Comparison of ENCODE assay signal across 11 cellular contexts in genomic region chr9:89523948-89524347, GRCh38. TPM values are rescaled to one million over a fixed set of nuclear protein-coding genes. Genes with fewer than 3 reads are reported as not detected.
DNase-seq lines count a peak whose midpoint lies in the region; ATAC-seq and TF ChIP-seq lines count a peak whose summit lies in the region.
"Had no signal": no experiment of that assay in that cellular context is flagged by ENCODE, and none has a peak within 500 bp of the region (broad histone marks: within the 10 kb centered on the region; RNA-seq: fewer than 3 reads in every experiment).

No MANE protein-coding gene starts in this region.

- TF ChIP-seq POLR2A in NB4 (IDR thresholded peaks at IDR 0.05; ENCODE audit: extremely low read depth, insufficient read length), result no peak

- H3K36me3 Mint-ChIP-seq in activated T-helper 17 cell treated with anti-CD3 and anti-CD28 coated beads, Interleukin-2, amount 50 U/mL, for 72 hours (ENCODE audit: low read depth), result no peaks in the 10 kb centered on the region
- H3K36me3 Mint-ChIP-seq in natural killer cell treated with Interleukin-12 subunit alpha and Interleukin-12 subunit beta and Interleukin-15 and Interleukin-18, amount 100 ng/mL, for 72 hours, result peaks cover 6% of the 10 kb centered on the region
- H3K36me3 Mint-ChIP-seq in Calu3 (ENCODE audit: insufficient read depth, unreplicated experiment), result peaks cover 5% of the 10 kb centered on the region

- no peak for TF ChIP-seq CTCF in NB4 (IDR thresholded peaks at IDR 0.05; ENCODE audit: low read depth, low read length)
- no peak for TF ChIP-seq CTCF in Calu3 (IDR thresholded peaks at IDR 0.05; ENCODE audit: unreplicated experiment)

- ATAC-seq in activated T-helper 17 cell treated with anti-CD3 and anti-CD28 coated beads, Interleukin-2, amount 50 U/mL, for 72 hours (replicated peaks), result peak; percentile 38
- peak; percentile 48 to 74 for ATAC-seq in natural killer cell treated with Interleukin-12 subunit alpha and Interleukin-12 subunit beta and Interleukin-15 and Interleukin-18, amount 100 ng/mL, for 72 hours
- no peak for ATAC-seq in HG02571 (IDR thresholded peaks at IDR 0.05; ENCODE audit: unreplicated experiment)
- ATAC-seq: left colon had no signal

- CTCF ChIA-PET in Calu3 (lab: Charles Lee), result no interaction called here

- H3K27ac Mint-ChIP-seq in activated T-helper 17 cell treated with anti-CD3 and anti-CD28 coated beads, Interleukin-2, amount 50 U/mL, for 72 hours, result peak overlapping the region; percentile 95
- H3K27ac Mint-ChIP-seq in natural killer cell treated with Interleukin-12 subunit alpha and Interleukin-12 subunit beta and Interleukin-15 and Interleukin-18, amount 100 ng/mL, for 72 hours, result peak overlapping the region; percentile 94 to 97
- no peak overlapping the region for H3K27ac Mint-ChIP-seq in Calu3 (ENCODE audit: unreplicated experiment)

- no peaks in the 10 kb centered on the region for H3K9me3 Mint-ChIP-seq in activated T-helper 17 cell treated with anti-CD3 and anti-CD28 coated beads, Interleukin-2, amount 50 U/mL, for 72 hours
- H3K9me3 Mint-ChIP-seq in natural killer cell treated with Interleukin-12 subunit alpha and Interleukin-12 subunit beta and Interleukin-15 and Interleukin-18, amount 100 ng/mL, for 72 hours, result peaks cover 12% of the 10 kb centered on the region
- no peaks in the 10 kb centered on the region for H3K9me3 Mint-ChIP-seq in Calu3 (ENCODE audit: low read depth, unreplicated experiment)

- intact Hi-C loops in Calu3 (cut with micrococcal nuclease; ENCODE audit: unreplicated experiment), result no loop called here

- BruUV-seq in Calu3 (replicated peaks; lab: Mats Ljungman, UMichigan), result no TSS peak

- peak overlapping the region; percentile 85 for H3K4me3 Mint-ChIP-seq in activated T-helper 17 cell treated with anti-CD3 and anti-CD28 coated beads, Interleukin-2, amount 50 U/mL, for 72 hours
- peak overlapping the region; percentile 78 for H3K4me3 Mint-ChIP-seq in natural killer cell treated with Interleukin-12 subunit alpha and Interleukin-12 subunit beta and Interleukin-15 and Interleukin-18, amount 100 ng/mL, for 72 hours
- no peak overlapping the region for H3K4me3 Mint-ChIP-seq in Calu3 (ENCODE audit: low read depth, unreplicated experiment)

- no peaks in the 10 kb centered on the region for H3K27me3 Mint-ChIP-seq in activated T-helper 17 cell treated with anti-CD3 and anti-CD28 coated beads, Interleukin-2, amount 50 U/mL, for 72 hours
- no peaks in the 10 kb centered on the region for H3K27me3 Mint-ChIP-seq in natural killer cell treated with Interleukin-12 subunit alpha and Interleukin-12 subunit beta and Interleukin-15 and Interleukin-18, amount 100 ng/mL, for 72 hours
- no peaks in the 10 kb centered on the region for H3K27me3 Mint-ChIP-seq in Calu3 (ENCODE audit: unreplicated experiment)

- peaks cover 55% of the 10 kb centered on the region for H3K4me1 Mint-ChIP-seq in activated T-helper 17 cell treated with anti-CD3 and anti-CD28 coated beads, Interleukin-2, amount 50 U/mL, for 72 hours
- peaks cover 85 to 90% of the 10 kb centered on the region in 2 donors for H3K4me1 Mint-ChIP-seq in natural killer cell treated with Interleukin-12 subunit alpha and Interleukin-12 subunit beta and Interleukin-15 and Interleukin-18, amount 100 ng/mL, for 72 hours (ENCODE audit: low read depth in 2 of 2)
- peaks cover 48% of the 10 kb centered on the region for H3K4me1 Mint-ChIP-seq in Calu3 (ENCODE audit: low read depth, unreplicated experiment)

- DNase-seq in GDM1 (lab: John Stamatoyannopoulos, UW) (peak; percentile 35), NB4 (ENCODE audit: low read depth) (peak; percentile 55), NCI-H510A treated with DMSO at 0.1 percent for 48 hours (lab: John Stamatoyannopoulos, UW) (no peak), NCI-H1092 (lab: John Stamatoyannopoulos, UW) (no peak), Calu3 (no peak)
- no peak for DNase-seq in natural killer cell treated with Interleukin-12 subunit alpha and Interleukin-12 subunit beta and Interleukin-15 and Interleukin-18, amount 100 ng/mL, for 72 hours (ENCODE audit: low spot score)
- DNase-seq: COR-L47, left colon, NCI-H226 had no signal

- H3K4me3 ChIP-seq in NB4 (ENCODE audit: low read depth, low read length), result no peak overlapping the region

RNA-seq across cellular contexts. Expression of gene SEMA4D, which starts 26.0 kb away (rescaled TPM):
- 100 to 1,000 TPM; 167 to 263 TPM for total RNA-seq in activated T-helper 17 cell treated with anti-CD3 and anti-CD28 coated beads, Interleukin-2, amount 50 U/mL, for 72 hours
- total RNA-seq in natural killer cell treated with Interleukin-12 subunit alpha and Interleukin-12 subunit beta and Interleukin-15 and Interleukin-18, amount 100 ng/mL, for 72 hours, result 100 to 1,000 TPM; 169 to 237 TPM
- 23.3 and 24.3 TPM in 2 replicates for total RNA-seq in Calu3 (2022)

Comparison
In these comparisons a context has a peak if more than half of its experiments do, and no peak if none do; other contexts are left out.
1. DNase-seq: peak in GDM1 (single experiment) and NB4 (single experiment); none in natural killer cell treated with Interleukin-12 subunit alpha and Interleukin-12 subunit beta and Interleukin-15 and Interleukin-18, amount 100 ng/mL, for 72 hours (single experiment), NCI-H510A treated with DMSO at 0.1 percent for 48 hours (single experiment), NCI-H1092 (single experiment) and Calu3 (single experiment).